ENCODE assay signal across 21 cellular contexts in genomic region chr2:205694256-205694655, GRCh38. TPM values are rescaled to one million over a fixed set of nuclear protein-coding genes. Genes with fewer than 3 reads are reported as not detected.
"Had no signal": no experiment of that assay in that cellular context is flagged by ENCODE, and none has a peak within 500 bp of the region (broad histone marks: within the 10 kb centered on the region; RNA-seq: fewer than 3 reads in every experiment).

No MANE protein-coding gene starts in this region.

- H3K27me3 ChIP-seq: left lung, neural progenitor cell, right atrium auricular region, testis, upper lobe of left lung had no signal

- H3K9me3 ChIP-seq: left lung, right atrium auricular region, testis, upper lobe of left lung had no signal

- DNase-seq: activated CD4-positive, alpha-beta T cell treated with anti-CD3 and anti-CD28 coated beads, Interleukin-2, amount 50 U/mL, for 1 hour; activated CD4-positive, CD25-positive, alpha-beta regulatory T cell treated with anti-CD3 and anti-CD28 coated beads, Interleukin-2, amount 50 U/mL, for 72 hours; activated CD8-positive, alpha-beta T cell treated with anti-CD3 and anti-CD28 coated beads, Interleukin-2, amount 10 ng/mL, durations not matched to agents 7 days and 5 days; activated gamma-delta T cell; activated naive CD4-positive, alpha-beta T cell treated with anti-CD3 and anti-CD28 coated beads, Interleukin-2, amount 50 U/mL, for 16 hours; activated naive CD8-positive, alpha-beta T cell treated with anti-CD3 and anti-CD28 coated beads, Interleukin-2, amount 50 U/mL, for 24 hours; effector CD4-positive, alpha-beta T cell; foreskin fibroblast; immature natural killer cell; left lung; mammary epithelial cell; naive B cell; stimulated activated CD4-positive, alpha-beta T cell treated with anti-CD3 and anti-CD28 coated beads, Interleukin-1b, Interleukin-23, amount 100 ng/mL, for 48 hours; T-helper 1 cell; testis; upper lobe of left lung; WERI-Rb-1 had no signal

- H3K9ac ChIP-seq: neural progenitor cell had no signal

- H2AFZ ChIP-seq: neural progenitor cell had no signal

- H3K36me3 ChIP-seq: neural progenitor cell, right atrium auricular region had no signal

- FAIRE-seq: endometrium, TTC549 had no signal

- H3K4me3 ChIP-seq: left lung, neural progenitor cell, right atrium auricular region, testis, upper lobe of left lung had no signal

- H3K27ac ChIP-seq: left lung, neural progenitor cell, right atrium auricular region, testis, upper lobe of left lung, WERI-Rb-1 had no signal

- ATAC-seq: activated CD8-positive, alpha-beta T cell treated with anti-CD3 and anti-CD28 coated beads, Interleukin-2, amount 10 ng/mL, durations not matched to agents 7 days and 5 days; activated naive CD8-positive, alpha-beta T cell treated with anti-CD3 and anti-CD28 coated beads, Interleukin-2, amount 50 U/mL, for 24 hours; left lung had no signal

RNA-seq across cellular contexts. Expression of gene NRP2, which starts 12.0 kb away (rescaled TPM):
- polyA plus RNA-seq: immature natural killer cell had no signal
